ENCODE assay signal across 17 cellular contexts in the genomic region with DNA sequence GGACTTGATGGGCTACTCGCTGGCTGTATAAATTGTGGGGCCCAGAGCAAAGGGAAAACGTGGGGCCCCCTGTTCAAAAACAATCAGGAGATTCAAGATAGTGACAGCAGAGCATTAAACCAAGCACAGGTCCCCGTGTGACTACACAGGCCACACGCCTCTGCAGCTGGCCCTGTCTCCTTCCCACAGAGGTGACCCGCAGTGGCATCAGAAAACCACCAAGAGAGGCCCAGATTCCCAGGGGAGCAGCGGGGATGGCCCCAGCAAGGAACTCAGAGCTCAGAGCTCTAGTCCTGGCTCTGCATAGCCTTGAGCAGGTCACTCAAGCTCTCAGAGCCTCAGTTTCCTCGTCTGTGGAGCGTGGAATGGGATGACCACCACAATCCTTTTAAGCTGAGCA. TPM values are rescaled to one million over a fixed set of nuclear protein-coding genes. Genes with fewer than 3 reads are reported as not detected.
DNase-seq lines count a peak whose midpoint lies in the region; ATAC-seq and TF ChIP-seq lines count a peak whose summit lies in the region.
"Had no signal": no experiment of that assay in that cellular context is flagged by ENCODE, and none has a peak within 500 bp of the region (broad histone marks: within the 10 kb centered on the region; RNA-seq: fewer than 3 reads in every experiment).

No MANE protein-coding gene starts in this region.

- intact Hi-C loops in PC-3 (cut with micrococcal nuclease), result loop anchor here (1.0 kb wide), 1 partner anchor 15 kb away; no protein-coding TSS in a partner anchor

- H3K14ac ChIP-seq in mesenchymal stem cell (ENCODE audit: low read length in 2 of 2), result no peak overlapping the region

- H3K4ac ChIP-seq in mesenchymal stem cell (ENCODE audit: low read depth in 1 of 2, low read length in 2 of 2), result no peak overlapping the region

- DNase-seq in GM10266 (ENCODE audit: extremely low spot score) (peak; percentile 53), mesenchymal stem cell (peak; percentile 11), NCI-H1417 treated with DMSO at 0.1 percent for 48 hours (lab: John Stamatoyannopoulos, UW) (no peak), NCI-H226 (no peak), PC-3 (no peak), middle frontal gyrus (ENCODE audit: extremely low spot score, low spot score) (no peak)
- DNase-seq: activated CD4-positive, alpha-beta memory T cell treated with anti-CD3 and anti-CD28 coated beads for 36 hours; activated T-cell treated with anti-CD3 and anti-CD28 coated beads, Interleukin-2, amount 50 U/mL, for 1 hour; naive B cell; NCI-H1694; NCI-H446; ovary; sigmoid colon; T-helper 1 cell had no signal

- no peak overlapping the region for H3K4me2 ChIP-seq in mesenchymal stem cell (ENCODE audit: low read length, poor library complexity, severe bottlenecking)
- H3K4me2 ChIP-seq in PC-3 (ENCODE audit: low read length), result no peak overlapping the region

- H4K8ac ChIP-seq in mesenchymal stem cell (ENCODE audit: low read length), result no peak overlapping the region

- no TSS peak for BruUV-seq in PC-3 (replicated peaks; lab: Mats Ljungman, UMichigan)

- H3K9ac ChIP-seq in mesenchymal stem cell (ENCODE audit: low read length) (no peak overlapping the region), PC-3 (ENCODE audit: low read length) (no peak overlapping the region)

- no peak overlapping the region for H3K18ac ChIP-seq in mesenchymal stem cell (ENCODE audit: low read depth in 1 of 2, low read length in 2 of 2)

- TF ChIP-seq CTCF in GM10266 (IDR thresholded peaks at IDR 0.05; ENCODE audit: control insufficient read depth, insufficient read depth, low read depth, missing control alignments) (no peak), PC-3 (conservative IDR thresholded peaks at IDR 0.05; ENCODE audit: low read depth, low read length) (no peak)

- H3K9me3 ChIP-seq in mesenchymal stem cell (ENCODE audit: control insufficient read depth, low read length), result no peaks in the 10 kb centered on the region
- no peaks in the 10 kb centered on the region for H3K9me3 ChIP-seq in PC-3 (ENCODE audit: low read length)
- H3K9me3 ChIP-seq: ovary, sigmoid colon had no signal

- peak overlapping the region; percentile 23 for H4K91ac ChIP-seq in mesenchymal stem cell (ENCODE audit: low read length)

- H3F3A ChIP-seq in PC-3 (ENCODE audit: low read length, unreplicated experiment), result no peaks in the 10 kb centered on the region

- H2AFZ ChIP-seq in mesenchymal stem cell (ENCODE audit: low read depth, low read length), result no peak overlapping the region
- no peak overlapping the region for H2AFZ ChIP-seq in PC-3 (ENCODE audit: low read length)

- H2BK15ac ChIP-seq in mesenchymal stem cell (ENCODE audit: low read depth, poor library complexity, severe bottlenecking), result no peak overlapping the region

- H4K20me1 ChIP-seq in PC-3 (ENCODE audit: low read length), result no peaks in the 10 kb centered on the region

- ATAC-seq in GM21619 (IDR thresholded peaks at IDR 0.05; ENCODE audit: unreplicated experiment) (peak; percentile 55), HG03571 (IDR thresholded peaks at IDR 0.05; ENCODE audit: unreplicated experiment) (peak; percentile 51), PC-3 (no peak)

- 76% methylated on average over 8 of the region's 8 CpGs for WGBS in mesenchymal stem cell

- CTCF ChIA-PET in PC-3 (lab: Charles Lee), result interaction anchor here (1.0 to 1.6 kb wide), 2 partner anchors 12 to 47 kb away, joined by 3 to 27 read pairs; no protein-coding TSS in a partner anchor

- no peak overlapping the region for H3K23ac ChIP-seq in mesenchymal stem cell (ENCODE audit: low read length in 2 of 2)

- H2BK120ac ChIP-seq in mesenchymal stem cell (ENCODE audit: low read depth, low read length), result no peak overlapping the region

- peaks cover 24 to 72% of the 10 kb centered on the region in 2 experiments for H3K27me3 ChIP-seq in mesenchymal stem cell (ENCODE audit: control insufficient read depth in 1 of 2, insufficient read depth in 1 of 2, low read length in 2 of 2)
- 0 out of 2 replicates have a peak, but pooled peaks cover 8% of the 10 kb centered on the region for H3K27me3 ChIP-seq in PC-3 (ENCODE audit: low read length)
- H3K27me3 ChIP-seq: ovary had no signal

- no peak overlapping the region for H3K4me3 ChIP-seq in mesenchymal stem cell (ENCODE audit: insufficient read depth in 1 of 2, low read depth in 1 of 2, low read length in 2 of 2)
- no peak overlapping the region for H3K4me3 ChIP-seq in PC-3 (ENCODE audit: low read length)
- H3K4me3 ChIP-seq: lung, ovary, sigmoid colon had no signal

- H3K4me1 ChIP-seq in mesenchymal stem cell (ENCODE audit: control insufficient read depth, insufficient read depth, low read depth, low read length) (no peaks in the 10 kb centered on the region), PC-3 (ENCODE audit: insufficient read depth, low read length) (no peaks in the 10 kb centered on the region)
- H3K4me1 ChIP-seq: sigmoid colon had no signal

- POLR2A ChIA-PET in PC-3 (lab: Charles Lee; ENCODE audit: unreplicated experiment), result no interaction called here

- H3K27ac ChIP-seq in mesenchymal stem cell (ENCODE audit: low read length, poor library complexity, severe bottlenecking), result no peak overlapping the region
- H3K27ac ChIP-seq in PC-3 (ENCODE audit: low read length), result no peak overlapping the region
- H3K27ac ChIP-seq: ovary, sigmoid colon had no signal

- H3K79me1 ChIP-seq in mesenchymal stem cell (replicated peaks; ENCODE audit: low read length, poor library complexity, severe bottlenecking), result no peaks in the 10 kb centered on the region

- no peak overlapping the region for H2AK5ac ChIP-seq in mesenchymal stem cell (ENCODE audit: low read length, severe bottlenecking)

- H2BK5ac ChIP-seq in mesenchymal stem cell (ENCODE audit: low read depth, low read length, poor library complexity, severe bottlenecking), result no peak overlapping the region

- no peaks in the 10 kb centered on the region for H3K36me3 ChIP-seq in mesenchymal stem cell (ENCODE audit: control insufficient read depth in 1 of 2, insufficient read depth in 2 of 2, low read depth in 1 of 2, low read length in 2 of 2)
- H3K36me3 ChIP-seq in PC-3 (ENCODE audit: low read depth, low read length), result no peaks in the 10 kb centered on the region
- H3K36me3 ChIP-seq: ovary, sigmoid colon had no signal

- no peaks in the 10 kb centered on the region for H3K79me2 ChIP-seq in PC-3 (ENCODE audit: low read length)

- H2BK12ac ChIP-seq in mesenchymal stem cell (ENCODE audit: low read length in 2 of 2), result no peak overlapping the region

- H3K9me2 ChIP-seq in PC-3 (replicated peaks; ENCODE audit: low read length), result no peaks in the 10 kb centered on the region

RNA-seq across cellular contexts. Expression of gene CPNE5, which starts 57.6 kb away (rescaled TPM):
- 0.12 TPM for polyA plus RNA-seq in mesenchymal stem cell (2013, experiment 1 of 2)
- polyA plus RNA-seq in mesenchymal stem cell (2013, experiment 2 of 2), result 0.14 TPM
- total RNA-seq in PC-3 (2014; rRNA removed), result 0.29 TPM in 1 of 2 replicates, not detected in the other

Comparison
In these comparisons a context has a peak if more than half of its experiments do, and no peak if none do; other contexts are left out.
1. DNase-seq: peak in GM10266 (single experiment) and mesenchymal stem cell (single experiment); none in NCI-H1417 treated with DMSO at 0.1 percent for 48 hours (single experiment), NCI-H226 (single experiment), PC-3 (single experiment) and middle frontal gyrus (single experiment).